7 cellular contexts compared by ENCODE assay signal in genomic region chr3:13308406-13308805, GRCh38.
A peak's percentile ranks its signal among the peaks of the same experiment; 100 is the strongest.
DNase-seq lines count a peak whose midpoint lies in the region; ATAC-seq and TF ChIP-seq lines count a peak whose summit lies in the region.

No MANE protein-coding gene starts in this region.

- no peaks in the 10 kb centered on the region for H3K27me3 ChIP-seq in neuronal stem cell (ENCODE audit: control insufficient read depth in 3 of 3, insufficient read depth in 3 of 3, low read depth in 1 of 3, low read length in 3 of 3)

- ATAC-seq in HG03066 (IDR thresholded peaks at IDR 0.05; ENCODE audit: low read depth, unreplicated experiment): peak; percentile 52
- ATAC-seq in GM21825 (IDR thresholded peaks at IDR 0.05; ENCODE audit: unreplicated experiment): no peak
- no peak for ATAC-seq in HG03432 (IDR thresholded peaks at IDR 0.05; ENCODE audit: unreplicated experiment)

- peaks cover 0 to 2% of the 10 kb centered on the region in 2 donors for H3K36me3 ChIP-seq in neuronal stem cell (replicated peaks in 1 of 2; ENCODE audit: control insufficient read depth in 2 of 2, insufficient read depth in 2 of 2, low read length in 2 of 2)

- no peak overlapping the region for H4K91ac ChIP-seq in neuronal stem cell (ENCODE audit: low read depth, low read length, poor library complexity)

- no peak overlapping the region for H3K4ac ChIP-seq in neuronal stem cell (ENCODE audit: low read length)

- no CpG with 5 or more reads among the region's 6 CpGs for WGBS in neuronal stem cell (ENCODE audit: extremely low coverage in 2 of 2, insufficient read length in 2 of 2, insufficient replicate concordance in 1 of 2), 2 donors

- H3K9ac ChIP-seq in neuronal stem cell (ENCODE audit: low read depth, low read length, poor library complexity): no peak overlapping the region

- no peak overlapping the region for H3K4me3 ChIP-seq in epithelial cell of esophagus (ENCODE audit: low read length)
- H3K4me3 ChIP-seq in neuronal stem cell (ENCODE audit: low read length in 2 of 2): no peak overlapping the region

- no peak overlapping the region for H2AFZ ChIP-seq in neuronal stem cell (ENCODE audit: low read length)

- no peaks in the 10 kb centered on the region for H3K79me1 ChIP-seq in neuronal stem cell (ENCODE audit: low read depth, low read length)

- no peak overlapping the region for H4K8ac ChIP-seq in neuronal stem cell (ENCODE audit: low read depth, low read length)

- DNase-seq in G401 (ENCODE audit: low spot score) (peak; percentile 52), SKM-1 treated with dmso at 0.1 percent for 144 hours (lab: John Stamatoyannopoulos, UW; ENCODE audit: unreplicated experiment) (peak; percentile 67), epithelial cell of esophagus (ENCODE audit: low read depth) (peak; percentile 26), neuronal stem cell (ENCODE audit: low spot score) (peak; percentile 23)

- no peak overlapping the region for H2BK15ac ChIP-seq in neuronal stem cell (ENCODE audit: low read length)

- H3K23ac ChIP-seq in neuronal stem cell (ENCODE audit: low read depth, low read length, poor library complexity): no peak overlapping the region

- H2BK120ac ChIP-seq in neuronal stem cell (ENCODE audit: low read depth, low read length): no peak overlapping the region

- H2BK5ac ChIP-seq in neuronal stem cell (ENCODE audit: low read length): no peak overlapping the region

- H2AK5ac ChIP-seq in neuronal stem cell (ENCODE audit: low read depth, low read length): no peak overlapping the region

- H3K4me2 ChIP-seq in neuronal stem cell (ENCODE audit: insufficient read depth, low read length, poor library complexity, severe bottlenecking): no peak overlapping the region

- no peak overlapping the region for H3K14ac ChIP-seq in neuronal stem cell (ENCODE audit: low read length)

- no peak overlapping the region for H3K27ac ChIP-seq in neuronal stem cell (replicated peaks; ENCODE audit: low read length)

- no peak overlapping the region for H3K18ac ChIP-seq in neuronal stem cell (ENCODE audit: low read length)

- in situ Hi-C loops in G401 (cut with HindIII; ENCODE audit: low sequenced_read_pairs): no loop called here

- no peak overlapping the region for H2BK12ac ChIP-seq in neuronal stem cell (ENCODE audit: low read length)

- peak; percentile 36 for TF ChIP-seq CTCF in epithelial cell of esophagus (IDR thresholded peaks at IDR 0.05; ENCODE audit: insufficient read depth, low read depth, low read length, missing control alignments)

- H3K9me3 ChIP-seq in neuronal stem cell (replicated peaks in 1 of 2; ENCODE audit: control insufficient read depth in 2 of 2, insufficient read depth in 1 of 2, low read depth in 1 of 2, low read length in 2 of 2): no peaks in the 10 kb centered on the region

- H3K4me1 ChIP-seq in neuronal stem cell (ENCODE audit: control insufficient read depth in 2 of 2, insufficient read depth in 1 of 2, low read depth in 1 of 2, low read length in 2 of 2): peaks cover 2 to 7% of the 10 kb centered on the region in 2 donors
